32 cellular contexts compared by ENCODE assay signal in genomic region chr9:85872444-85872843, GRCh38.
"Had no signal": no experiment of that assay in that cellular context is flagged by ENCODE, and none has a peak within 500 bp of the region (broad histone marks: within the 10 kb centered on the region; RNA-seq: fewer than 3 reads in every experiment).

No MANE protein-coding gene starts in this region.

- H3K36me3 Mint-ChIP-seq: activated naive CD8-positive, alpha-beta T cell treated with anti-CD3 and anti-CD28 coated beads for 36 hours had no signal

- ATAC-seq: activated T-cell treated with anti-CD3 and anti-CD28 coated beads, Interleukin-2, amount 50 U/mL, for 72 hours; activated T-helper 17 cell treated with anti-CD3 and anti-CD28 coated beads, Interleukin-2, amount 50 U/mL, for 72 hours had no signal

- H3K4me3 Mint-ChIP-seq: activated CD4-positive, alpha-beta T cell treated with anti-CD3 and anti-CD28 coated beads, Interleukin-2, amount 10 ng/mL, durations not matched to agents 24 days and 14 days; activated naive CD8-positive, alpha-beta T cell treated with anti-CD3 and anti-CD28 coated beads for 36 hours; activated T-cell treated with anti-CD3 and anti-CD28 coated beads, Interleukin-2, amount 50 U/mL, for 72 hours; activated T-helper 17 cell treated with anti-CD3 and anti-CD28 coated beads, Interleukin-2, amount 50 U/mL, for 72 hours; T-helper 1 cell treated with Interleukin-12 subunit alpha and Interleukin-12 subunit beta and Interleukin-4 antibody, amounts not matched to agents 30 μg/mL and 1 μg/mL, for 36 hours; T-helper 2 cell treated with Interferon-gamma antibody and Interleukin-4, amounts not matched to agents 5 μg/mL and 100 μg/mL, for 36 hours had no signal

- H3K27me3 Mint-ChIP-seq: activated CD4-positive, alpha-beta T cell treated with anti-CD3 and anti-CD28 coated beads, Interleukin-2, amount 10 ng/mL, durations not matched to agents 24 days and 14 days; activated naive CD8-positive, alpha-beta T cell treated with anti-CD3 and anti-CD28 coated beads for 36 hours; activated T-helper 17 cell treated with anti-CD3 and anti-CD28 coated beads, Interleukin-2, amount 50 U/mL, for 72 hours; central memory CD8-positive, alpha-beta T cell had no signal

- H3K27me3 ChIP-seq: ascending aorta, cardiac muscle cell, SJCRH30 had no signal

- H3K9me3 ChIP-seq: ascending aorta, SJCRH30, SK-N-SH had no signal

- H2AFZ ChIP-seq: PC-9 had no signal

- H3K9me3 Mint-ChIP-seq: activated CD4-positive, alpha-beta T cell treated with anti-CD3 and anti-CD28 coated beads, Interleukin-2, amount 10 ng/mL, durations not matched to agents 24 days and 14 days; activated naive CD8-positive, alpha-beta T cell treated with anti-CD3 and anti-CD28 coated beads for 36 hours; activated T-cell treated with anti-CD3 and anti-CD28 coated beads, Interleukin-2, amount 50 U/mL, for 72 hours; activated T-helper 17 cell treated with anti-CD3 and anti-CD28 coated beads, Interleukin-2, amount 50 U/mL, for 72 hours; central memory CD8-positive, alpha-beta T cell; T-helper 1 cell treated with Interleukin-12 subunit alpha and Interleukin-12 subunit beta and Interleukin-4 antibody, amounts not matched to agents 30 μg/mL and 1 μg/mL, for 36 hours; T-helper 2 cell treated with Interferon-gamma antibody and Interleukin-4, amounts not matched to agents 5 μg/mL and 100 μg/mL, for 36 hours had no signal

- H3K4me1 ChIP-seq: ascending aorta, SJCRH30 had no signal

- DNase-seq: activated CD4-positive, alpha-beta T cell treated with anti-CD3 and anti-CD28 coated beads, Interleukin-2, amount 10 ng/mL, durations not matched to agents 24 days and 14 days; activated CD4-positive, alpha-beta T cell treated with anti-CD3 and anti-CD28 coated beads, Interleukin-2, amount 50 U/mL, for 48 hours; activated CD8-positive, alpha-beta memory T cell treated with anti-CD3 and anti-CD28 coated beads, Interleukin-2, amount 50 U/mL, for 4 hours; activated effector memory CD4-positive, alpha-beta T cell treated with anti-CD3 and anti-CD28 coated beads, Interleukin-2, amount 50 U/mL, for 16 hours; activated naive CD4-positive, alpha-beta T cell; activated naive CD4-positive, alpha-beta T cell treated with anti-CD3 and anti-CD28 coated beads, Interleukin-2, amount 50 U/mL, for 16 hours; activated naive CD8-positive, alpha-beta T cell treated with anti-CD3 and anti-CD28 coated beads for 36 hours; activated T-cell treated with anti-CD3 and anti-CD28 coated beads, Interleukin-2, amount 50 U/mL, for 72 hours; amygdala; Karpas-422; KBM-7; NCI-H1105 treated with DMSO at 0.1 percent for 48 hours; NCI-H1436 treated with DMSO at 0.1 percent for 48 hours; NCI-H187; NCI-H2029 treated with DMSO at 0.1 percent for 48 hours; NCI-H2107; NCI-H2171; NCI-H510A; NCI-H748 treated with DMSO at 0.1 percent for 48 hours; NK-92 treated with Interleukin-12 subunit alpha and Interleukin-12 subunit beta, amount 100 ng/mL, for 24 hours; PC-9; SHP77; SJCRH30; SK-N-SH had no signal

- H3K4me2 ChIP-seq: PC-9, SK-N-SH had no signal

- H3K27ac Mint-ChIP-seq: activated CD4-positive, alpha-beta T cell treated with anti-CD3 and anti-CD28 coated beads, Interleukin-2, amount 10 ng/mL, durations not matched to agents 24 days and 14 days; activated naive CD8-positive, alpha-beta T cell treated with anti-CD3 and anti-CD28 coated beads for 36 hours; activated T-cell treated with anti-CD3 and anti-CD28 coated beads, Interleukin-2, amount 50 U/mL, for 72 hours; activated T-helper 17 cell treated with anti-CD3 and anti-CD28 coated beads, Interleukin-2, amount 50 U/mL, for 72 hours; T-helper 1 cell treated with Interleukin-12 subunit alpha and Interleukin-12 subunit beta and Interleukin-4 antibody, amounts not matched to agents 30 μg/mL and 1 μg/mL, for 36 hours; T-helper 2 cell treated with Interferon-gamma antibody and Interleukin-4, amounts not matched to agents 5 μg/mL and 100 μg/mL, for 36 hours had no signal

- H3K4me1 Mint-ChIP-seq: activated CD4-positive, alpha-beta T cell treated with anti-CD3 and anti-CD28 coated beads, Interleukin-2, amount 10 ng/mL, durations not matched to agents 24 days and 14 days; activated naive CD8-positive, alpha-beta T cell treated with anti-CD3 and anti-CD28 coated beads for 36 hours; activated T-helper 17 cell treated with anti-CD3 and anti-CD28 coated beads, Interleukin-2, amount 50 U/mL, for 72 hours had no signal

- FAIRE-seq: RCC 7860, TTC549 had no signal

- H3K9ac ChIP-seq: SK-N-SH had no signal

- H3K4me3 ChIP-seq: ascending aorta, cardiac muscle cell, PC-9, SJCRH30 had no signal

- H3K27ac ChIP-seq: ascending aorta, cardiac muscle cell, PC-9, SJCRH30 had no signal

- H3K36me3 ChIP-seq: ascending aorta, cardiac muscle cell, SJCRH30 had no signal
